ENCODE assay signal across 8 cellular contexts in genomic region chr9:35111006-35111933, GRCh38. TPM values are rescaled to one million over a fixed set of nuclear protein-coding genes. Genes with fewer than 3 reads are reported as not detected.
DNase-seq lines count a peak whose midpoint lies in the region; ATAC-seq, FAIRE-seq and TF ChIP-seq lines count a peak whose summit lies in the region.

No MANE protein-coding gene starts in this region.

- intact Hi-C loops in pancreas (cut with DNase I): no loop called here
- intact Hi-C loops in tibial artery (cut with DNase I; ENCODE audit: low total_unique reads): loop anchor here (5.0 kb wide), 1 partner anchor 119 kb away; no protein-coding TSS in a partner anchor

- TF ChIP-seq CTCF in GM10248 (IDR thresholded peaks at IDR 0.05; ENCODE audit: control extremely low read depth, extremely low read depth, low read depth, missing control alignments) (no peak), SU-DHL-6 (IDR thresholded peaks at IDR 0.05; ENCODE audit: insufficient read depth, low read length, poor library complexity, severe bottlenecking) (no peak), cardiac muscle cell (IDR thresholded peaks at IDR 0.05; ENCODE audit: low read depth, low read length) (no peak), pancreas (IDR thresholded peaks at IDR 0.05) (no peak), tibial artery (IDR thresholded peaks at IDR 0.05) (no peak)

- no peaks in the 10 kb centered on the region for H4K20me1 ChIP-seq in SU-DHL-6 (ENCODE audit: low read depth, low read length)

- no peaks in the 10 kb centered on the region for H3K9me3 Mint-ChIP-seq in activated naive CD8-positive, alpha-beta T cell treated with anti-CD3 and anti-CD28 coated beads, Interleukin-2, amount 50 U/mL, for 24 hours

- H3K36me3 ChIP-seq in SU-DHL-6 (ENCODE audit: low read length) (no peaks in the 10 kb centered on the region), cardiac muscle cell (peaks cover 9% of the 10 kb centered on the region), pancreas (peaks cover 0 to 9% (median 0%) of the 10 kb centered on the region in 3 donors), tibial artery (peaks cover 22 to 24% (median 23%) of the 10 kb centered on the region in 3 donors)

- no peaks in the 10 kb centered on the region for H3K27me3 ChIP-seq in SU-DHL-6 (ENCODE audit: low read length)
- no peaks in the 10 kb centered on the region for H3K27me3 ChIP-seq in cardiac muscle cell
- H3K27me3 ChIP-seq in pancreas: no peaks in the 10 kb centered on the region
- no peaks in the 10 kb centered on the region for H3K27me3 ChIP-seq in tibial artery

- H3K27ac ChIP-seq in SU-DHL-6 (ENCODE audit: low read depth, low read length) (no peak overlapping the region), cardiac muscle cell (peak overlapping the region; percentile 73), pancreas (peak overlapping the region; percentile 47 to 72 (median 60)), tibial artery (peak overlapping the region; percentile 97 to 100)

- peak overlapping the region; percentile 72 for H3K4me3 Mint-ChIP-seq in activated naive CD8-positive, alpha-beta T cell treated with anti-CD3 and anti-CD28 coated beads, Interleukin-2, amount 50 U/mL, for 24 hours

- CTCF ChIA-PET in GM10248 (lab: Yijun Ruan, JAX): interaction anchor here (1.2 to 2.2 kb wide), 9 partner anchors 10 to 492 kb away, joined by 3 to 14 read pairs (median 4); partner anchors contain the start of gene PIGO

- DNase-seq in GM10248 (ENCODE audit: extremely low spot score): peak; percentile 96
- peak; percentile 90 for DNase-seq in NCI-H128 (lab: John Stamatoyannopoulos, UW; ENCODE audit: unreplicated experiment)
- DNase-seq in activated naive CD8-positive, alpha-beta T cell treated with anti-CD3 and anti-CD28 coated beads, Interleukin-2, amount 50 U/mL, for 24 hours: peak; percentile 95
- peak; percentile 99 for DNase-seq in cardiac muscle cell (ENCODE audit: low read depth in 1 of 2, low spot score in 1 of 2)
- DNase-seq in pancreas: peak; percentile 98 to 99 (median 98)
- DNase-seq in tibial artery: peak; percentile 99

- peaks cover 38% of the 10 kb centered on the region for H3K4me1 ChIP-seq in cardiac muscle cell (ENCODE audit: low read depth)
- peaks cover 0 to 27% (median 15%) of the 10 kb centered on the region in 3 donors for H3K4me1 ChIP-seq in pancreas
- H3K4me1 ChIP-seq in tibial artery: peaks cover 4 to 67% (median 53%) of the 10 kb centered on the region in 4 donors

- H3K4me3 ChIP-seq in SU-DHL-6 (ENCODE audit: insufficient read depth, low read length, poor library complexity, severe bottlenecking): peak overlapping the region; percentile 59
- peak overlapping the region; percentile 69 for H3K4me3 ChIP-seq in cardiac muscle cell
- peak overlapping the region; percentile 53 to 77 (median 64) for H3K4me3 ChIP-seq in pancreas
- peak overlapping the region; percentile 79 to 87 for H3K4me3 ChIP-seq in tibial artery

- POLR2A ChIA-PET in GM10248 (lab: Yijun Ruan, JAX): interaction anchor here (0.6 to 1.1 kb wide), 2 partner anchors 8 to 522 kb away, joined by 3 read pairs; no protein-coding TSS in a partner anchor

- H3K9me2 ChIP-seq in SU-DHL-6 (replicated peaks; ENCODE audit: insufficient read depth, low read length): no peaks in the 10 kb centered on the region

- peak overlapping the region; percentile 73 for H3K27ac Mint-ChIP-seq in activated naive CD8-positive, alpha-beta T cell treated with anti-CD3 and anti-CD28 coated beads, Interleukin-2, amount 50 U/mL, for 24 hours

- FAIRE-seq in pancreas (lab: Jason Lieb, UNC): no peak

- peak overlapping the region; percentile 80 for H2AFZ ChIP-seq in SU-DHL-6 (ENCODE audit: low read depth, low read length, severe bottlenecking)

- no peaks in the 10 kb centered on the region for H3K36me3 Mint-ChIP-seq in activated naive CD8-positive, alpha-beta T cell treated with anti-CD3 and anti-CD28 coated beads, Interleukin-2, amount 50 U/mL, for 24 hours (ENCODE audit: low read depth)

- WGBS in pancreas, 2 donors: 1% methylated on average over 54 to 57 of the region's 57 CpGs

- H3K4me1 Mint-ChIP-seq in activated naive CD8-positive, alpha-beta T cell treated with anti-CD3 and anti-CD28 coated beads, Interleukin-2, amount 50 U/mL, for 24 hours: peaks cover 59% of the 10 kb centered on the region

- H3K9me3 ChIP-seq in SU-DHL-6 (ENCODE audit: insufficient read depth, low read length) (no peaks in the 10 kb centered on the region), cardiac muscle cell (ENCODE audit: low read depth) (no peaks in the 10 kb centered on the region), pancreas (no peaks in the 10 kb centered on the region), tibial artery (no peaks in the 10 kb centered on the region)

- ATAC-seq in HG02759 (IDR thresholded peaks at IDR 0.05; ENCODE audit: unreplicated experiment) (peak; percentile 82), pancreas (peak; percentile 72 to 84 (median 78))
- ATAC-seq in activated naive CD8-positive, alpha-beta T cell treated with anti-CD3 and anti-CD28 coated beads, Interleukin-2, amount 50 U/mL, for 24 hours: peak; percentile 81

- H3K4me2 ChIP-seq in SU-DHL-6 (ENCODE audit: low read depth, low read length, poor library complexity, severe bottlenecking): peak overlapping the region; percentile 81

- H3K79me2 ChIP-seq in SU-DHL-6 (ENCODE audit: insufficient read depth, low read length): no peaks in the 10 kb centered on the region

- peak overlapping the region; percentile 56 for H3K9ac ChIP-seq in SU-DHL-6 (ENCODE audit: low read length)

- no peaks in the 10 kb centered on the region for H3K27me3 Mint-ChIP-seq in activated naive CD8-positive, alpha-beta T cell treated with anti-CD3 and anti-CD28 coated beads, Interleukin-2, amount 50 U/mL, for 24 hours

- H3F3A ChIP-seq in SU-DHL-6 (ENCODE audit: insufficient read depth): peaks cover 6% of the 10 kb centered on the region

RNA-seq across cellular contexts. Expression of gene ATOSB, which starts 4.4 kb away (rescaled TPM):
- total RNA-seq in cardiac muscle cell: 31.3 and 46.0 TPM in 2 replicates
- 25.5 and 29.5 TPM in 2 replicates for polyA plus RNA-seq in cardiac muscle cell
- total RNA-seq in pancreas: 1 to 10 TPM; 2.5 to 7.5 (median 3.7) TPM
- polyA plus RNA-seq in pancreas: 1 to 10 TPM; 7.6 to 7.8 TPM

RNA-seq across cellular contexts. Expression of gene STOML2, which starts 8.3 kb away (rescaled TPM):
- total RNA-seq in cardiac muscle cell (151 TPM in 2 replicates), pancreas (10 to 100 TPM; 33.4 to 50.5 (median 45.1) TPM)
- polyA plus RNA-seq in cardiac muscle cell (201 and 219 TPM in 2 replicates), pancreas (10 to 100 TPM; 31.2 to 57.6 TPM)

RNA-seq across cellular contexts. Expression of gene PIGO, which starts 14.9 kb away (rescaled TPM):
- total RNA-seq in cardiac muscle cell: 23.6 and 26.9 TPM in 2 replicates
- polyA plus RNA-seq in cardiac muscle cell: 35.1 and 36.0 TPM in 2 replicates
- 10 to 100 TPM; 14.2 to 19.8 (median 16.4) TPM for total RNA-seq in pancreas
- polyA plus RNA-seq in pancreas: 10 to 100 TPM; 20.0 to 26.1 TPM

RNA-seq across cellular contexts. Expression of gene FANCG, which starts 31.5 kb away (rescaled TPM):
- total RNA-seq in cardiac muscle cell (22.8 and 32.8 TPM in 2 replicates), pancreas (10 to 100 TPM in 4 of 6 donors, 1 to 10 TPM in 2; 7.5 to 16.6 (median 10.4) TPM)
- polyA plus RNA-seq in cardiac muscle cell (31.7 and 46.5 TPM in 2 replicates), pancreas (10 to 100 TPM; 26.3 to 31.1 TPM)

RNA-seq across cellular contexts. Expression of gene VCP, which starts 38.8 kb away (rescaled TPM):
- total RNA-seq in cardiac muscle cell (226 and 328 TPM in 2 replicates), pancreas (100 to 1,000 TPM in 1 of 6 donors, 10 to 100 TPM in 5; 44.5 to 104 (median 66.7) TPM)
- polyA plus RNA-seq in cardiac muscle cell (301 and 338 TPM in 2 replicates), pancreas (10 to 100 TPM; 32.5 to 58.3 TPM)
